ENCODE assay signal across 22 cellular contexts in the genomic region with DNA sequence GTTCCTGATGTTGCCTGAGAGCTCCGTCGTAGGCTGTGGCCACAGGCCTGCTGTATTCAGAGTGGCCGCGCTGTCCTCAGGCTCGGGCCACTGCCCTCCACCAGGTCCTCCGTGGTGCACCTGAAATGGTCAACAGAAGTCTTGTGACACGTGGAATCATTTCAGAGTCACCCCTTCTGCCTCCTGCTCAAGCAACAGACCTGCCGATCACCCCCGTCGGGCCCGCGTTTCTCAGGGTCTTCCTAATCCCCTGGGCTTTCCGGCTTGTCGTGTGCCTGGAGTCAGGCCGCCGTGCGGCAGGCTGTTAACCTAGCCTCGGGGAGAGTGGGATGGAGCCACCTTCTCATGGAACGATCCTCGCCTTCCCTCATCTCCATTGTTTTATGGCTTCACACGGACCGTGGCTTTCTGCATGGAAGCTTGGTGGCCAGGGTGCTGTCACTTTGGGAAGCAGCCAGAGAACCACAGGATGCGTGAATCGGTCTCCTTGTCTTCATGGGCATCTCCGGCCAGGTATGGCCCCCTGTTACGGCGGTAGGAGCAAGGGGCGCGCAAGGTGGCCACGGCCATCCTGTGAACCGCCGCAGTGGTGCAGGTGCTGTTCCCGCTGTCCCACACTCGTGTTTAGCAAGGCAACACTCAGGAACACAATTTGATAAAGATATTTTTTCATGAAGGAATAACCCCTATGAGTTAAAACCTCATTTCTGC. TPM values are rescaled to one million over a fixed set of nuclear protein-coding genes. Genes with fewer than 3 reads are reported as not detected.
A peak's percentile ranks its signal among the peaks of the same experiment; 100 is the strongest.
DNase-seq lines count a peak whose midpoint lies in the region; ATAC-seq, FAIRE-seq and TF ChIP-seq lines count a peak whose summit lies in the region.
"Had no signal": no experiment of that assay in that cellular context is flagged by ENCODE, and none has a peak within 500 bp of the region (broad histone marks: within the 10 kb centered on the region; RNA-seq: fewer than 3 reads in every experiment).

No MANE protein-coding gene starts in this region.

- no peak overlapping the region; the same call in 1 of the 2 replicates for H2BK5ac ChIP-seq in H1 (ENCODE audit: low read depth, low read length)
- H2BK5ac ChIP-seq in neuronal stem cell (ENCODE audit: low read length): peak overlapping the region; percentile 72

- 91% methylated on average over 34 of the region's 34 CpGs for whole genome bisulfite sequencing in right cardiac atrium
- WGBS in H1 (ENCODE audit: extremely low coverage in 1 of 2, insufficient coverage in 1 of 2, insufficient read length in 1 of 2, insufficient replicate concordance in 2 of 2, low coverage in 1 of 2, low lambda C conversion rate in 2 of 2, missing lambda C conversion rate in 1 of 2), 2 experiments: 87% methylated on average over 33 of the region's 34 CpGs; no CpG with 5 or more reads in 1 of the 2 experiments
- no CpG with 5 or more reads among the region's 34 CpGs for whole genome bisulfite sequencing in neuronal stem cell (ENCODE audit: extremely low coverage in 2 of 2, insufficient read length in 2 of 2, insufficient replicate concordance in 1 of 2), 2 donors

- H3K23me2 ChIP-seq in H1 (ENCODE audit: low read depth, low read length): no peaks in the 10 kb centered on the region

- H3K23ac ChIP-seq in H1 (ENCODE audit: insufficient read length) (no peak overlapping the region), neuronal stem cell (ENCODE audit: low read depth, low read length, poor library complexity) (peak overlapping the region; percentile 69)

- H3K4me2 ChIP-seq in GM23338: no peak overlapping the region
- no peak overlapping the region; a peak in 1 of 4 replicates for H3K4me2 ChIP-seq in H1 (ENCODE audit: insufficient read depth in 1 of 2, low read depth in 2 of 2, low read length in 2 of 2)
- H3K4me2 ChIP-seq in neuronal stem cell (ENCODE audit: insufficient read depth, low read length, poor library complexity, severe bottlenecking): no peak overlapping the region
- H3K4me2 ChIP-seq: A549 had no signal

- H3K4me1 ChIP-seq in right cardiac atrium (ENCODE audit: control insufficient read depth, insufficient read depth, low read length): no peaks in the 10 kb centered on the region
- no peaks in the 10 kb centered on the region for H3K4me1 ChIP-seq in GM23338 (ENCODE audit: insufficient read depth)
- peaks cover 0 to 9% (median 4%) of the 10 kb centered on the region in 4 experiments; a peak in 6 of 7 replicates for H3K4me1 ChIP-seq in H1 (replicated peaks in 1 of 4; ENCODE audit: control insufficient read depth in 3 of 4, insufficient read depth in 4 of 4, low read length in 3 of 4)
- H3K4me1 ChIP-seq in neuronal stem cell (ENCODE audit: control insufficient read depth in 2 of 2, insufficient read depth in 1 of 2, low read depth in 1 of 2, low read length in 2 of 2): peaks cover 0 to 9% of the 10 kb centered on the region in 2 donors
- H3K4me1 ChIP-seq: A549 had no signal

- H2BK120ac ChIP-seq in H1 (replicated peaks; ENCODE audit: low read depth, low read length): no peak overlapping the region
- no peak overlapping the region for H2BK120ac ChIP-seq in neuronal stem cell (ENCODE audit: low read depth, low read length)

- CTCF ChIA-PET in H1 (lab: Charles Lee; ENCODE audit: partially characterized antibody): interaction anchor here (0.8 to 1.4 kb wide), 3 partner anchors 38 to 105 kb away, joined by 3 read pairs; no protein-coding TSS in a partner anchor

- no peak overlapping the region for H3K18ac ChIP-seq in H1 (ENCODE audit: extremely low read depth, low read length)
- peak overlapping the region; percentile 61 for H3K18ac ChIP-seq in neuronal stem cell (ENCODE audit: low read length)

- H3K4me3 Mint-ChIP-seq in GM23338 (no peak overlapping the region), HFFc6 (no peak overlapping the region)
- H3K4me3 Mint-ChIP-seq: CD4-positive, alpha-beta T cell; IgD-negative memory B cell had no signal

- H4K91ac ChIP-seq in H1 (replicated peaks; ENCODE audit: insufficient read length, low read length) (peak overlapping the region; percentile 27), neuronal stem cell (ENCODE audit: low read depth, low read length, poor library complexity) (no peak overlapping the region)

- no peak overlapping the region for H3K4ac ChIP-seq in H1 (replicated peaks; ENCODE audit: insufficient read length, low read depth, low read length)
- no peak overlapping the region for H3K4ac ChIP-seq in neuronal stem cell (ENCODE audit: low read length)

- H2AK5ac ChIP-seq in H1 (ENCODE audit: low read depth, low read length): no peak overlapping the region
- H2AK5ac ChIP-seq in neuronal stem cell (ENCODE audit: low read depth, low read length): no peak overlapping the region

- H3K27ac ChIP-seq in right cardiac atrium (ENCODE audit: low read length): no peak overlapping the region
- no peak overlapping the region for H3K27ac ChIP-seq in GM23338 (ENCODE audit: low read depth)
- H3K27ac ChIP-seq in H1 (ENCODE audit: low read depth, low read length): no peak overlapping the region
- H3K27ac ChIP-seq in neuronal stem cell (replicated peaks; ENCODE audit: low read length): no peak overlapping the region
- H3K27ac ChIP-seq: 22Rv1, A549, C4-2B had no signal

- H2AFZ ChIP-seq in GM23338 (no peak overlapping the region), H1 (ENCODE audit: low read length) (no peak overlapping the region), neuronal stem cell (ENCODE audit: low read length) (no peak overlapping the region)

- no peaks in the 10 kb centered on the region for H3K9me2 ChIP-seq in GM23338 (ENCODE audit: insufficient read depth)

- H2BK12ac ChIP-seq in H1 (ENCODE audit: low read depth, low read length) (no peak overlapping the region), neuronal stem cell (ENCODE audit: low read length) (no peak overlapping the region)

- H3K79me2 ChIP-seq in GM23338 (replicated peaks; ENCODE audit: insufficient read depth): no peaks in the 10 kb centered on the region
- H3K79me2 ChIP-seq in H1 (ENCODE audit: control insufficient read depth in 1 of 2, insufficient read depth in 2 of 2, low read length in 2 of 2): no peaks in the 10 kb centered on the region

- TF ChIP-seq POLR2A in H1 (IDR thresholded peaks at IDR 0.05; ENCODE audit: control extremely low read depth in 1 of 2, low read depth in 2 of 2, low read length in 2 of 2): no peak

- TF ChIP-seq CTCF in GM23338 (conservative IDR thresholded peaks at IDR 0.05; ENCODE audit: low read depth in 2 of 2) (no peak), H1 (IDR thresholded peaks at IDR 0.05; ENCODE audit: control extremely low read depth in 1 of 3, insufficient read depth in 1 of 3, low read depth in 1 of 3, low read length in 3 of 3) (no peak), HFFc6 (IDR thresholded peaks at IDR 0.05) (no peak)

- H3K4me3 ChIP-seq in right cardiac atrium (ENCODE audit: low read length): no peak overlapping the region
- H3K4me3 ChIP-seq in GM23338: no peak overlapping the region
- no peak overlapping the region for H3K4me3 ChIP-seq in H1 (ENCODE audit: extremely low read depth in 1 of 4, insufficient read depth in 2 of 4, low read depth in 3 of 4, low read length in 4 of 4)
- no peak overlapping the region for H3K4me3 ChIP-seq in neuronal stem cell (ENCODE audit: low read length in 2 of 2)
- H3K4me3 ChIP-seq: A549 had no signal

- no peak overlapping the region for H2BK20ac ChIP-seq in H1 (ENCODE audit: low read length)

- H3K9ac ChIP-seq in H1 (replicated peaks in 1 of 4; ENCODE audit: extremely low read depth in 1 of 4, low read depth in 3 of 4, low read length in 3 of 4): no peak overlapping the region
- no peak overlapping the region for H3K9ac ChIP-seq in neuronal stem cell (ENCODE audit: low read depth, low read length, poor library complexity)

- ATAC-seq in Right ventricle myocardium inferior (no peak), right cardiac atrium (no peak), GM23338 (peak; percentile 10; the same call in 1 of the 3 replicates)
- ATAC-seq: A549, HepG2 had no signal

- H3K9me3 ChIP-seq in right cardiac atrium (ENCODE audit: control insufficient read depth, low read length) (no peaks in the 10 kb centered on the region), H1 (ENCODE audit: insufficient read depth in 2 of 2, low read depth in 1 of 2, low read length in 1 of 2) (no peaks in the 10 kb centered on the region), neuronal stem cell (replicated peaks in 1 of 2; ENCODE audit: control insufficient read depth in 2 of 2, insufficient read depth in 1 of 2, low read depth in 1 of 2, low read length in 2 of 2) (no peaks in the 10 kb centered on the region)
- H3K9me3 ChIP-seq: A549 had no signal

- peaks cover 12% of the 10 kb centered on the region for H3K4me1 Mint-ChIP-seq in GM23338
- H3K4me1 Mint-ChIP-seq in HFFc6 (ENCODE audit: low read depth): no peaks in the 10 kb centered on the region

- DNase-seq in Right ventricle myocardium inferior (ENCODE audit: missing footprints) (peak; percentile 30), right cardiac atrium (no peak), GM23338 (ENCODE audit: low spot score) (no peak), H1 (ENCODE audit: low read depth in 1 of 2, low spot score in 2 of 2) (no peak), neuronal stem cell (ENCODE audit: low spot score) (no peak), HFFc6 (no peak), islet precursor cell (no peak)
- DNase-seq: AML-193; CD4-positive, alpha-beta T cell; DMS153; DMS79; GDM1 had no signal

- H2BK15ac ChIP-seq in H1 (ENCODE audit: low read length) (no peak overlapping the region), neuronal stem cell (ENCODE audit: low read length) (peak overlapping the region; percentile 1)

- peaks cover 2% of the 10 kb centered on the region for H3K27me3 Mint-ChIP-seq in GM23338 (ENCODE audit: insufficient read depth, low read depth, poor library complexity)
- H3K27me3 Mint-ChIP-seq in HFFc6 (ENCODE audit: insufficient read depth): peaks cover 1% of the 10 kb centered on the region; the same call in 1 of the 2 replicates
- H3K27me3 Mint-ChIP-seq: CD4-positive, alpha-beta T cell; IgD-negative memory B cell had no signal

- no peak overlapping the region for H4K5ac ChIP-seq in H1 (ENCODE audit: insufficient read length, low read depth, low read length)

- no peak overlapping the region for H3K14ac ChIP-seq in H1 (ENCODE audit: insufficient read length)
- no peak overlapping the region for H3K14ac ChIP-seq in neuronal stem cell (ENCODE audit: low read length)

- intact Hi-C loops in Right ventricle myocardium inferior (cut with DNase I) (no loop called here), right cardiac atrium (cut with DNase I) (no loop called here)

- H3K27me3 ChIP-seq in right cardiac atrium (ENCODE audit: control insufficient read depth, insufficient read depth) (no peaks in the 10 kb centered on the region), GM23338 (ENCODE audit: insufficient read depth) (no peaks in the 10 kb centered on the region), H1 (replicated peaks in 1 of 4; ENCODE audit: control insufficient read depth in 3 of 4, extremely low read depth in 1 of 4, insufficient read depth in 3 of 4, low read length in 3 of 4) (no peaks in the 10 kb centered on the region), neuronal stem cell (ENCODE audit: control insufficient read depth in 3 of 3, insufficient read depth in 3 of 3, low read depth in 1 of 3, low read length in 3 of 3) (no peaks in the 10 kb centered on the region)

- no peak overlapping the region for H3K56ac ChIP-seq in H1 (replicated peaks; ENCODE audit: insufficient read length, low read depth, low read length)

- H3K27ac Mint-ChIP-seq in GM23338: no peak overlapping the region
- H3K27ac Mint-ChIP-seq in HFFc6: no peak overlapping the region
- H3K27ac Mint-ChIP-seq: CD4-positive, alpha-beta T cell; IgD-negative memory B cell had no signal

- H3K9me3 Mint-ChIP-seq in GM23338: no peaks in the 10 kb centered on the region
- H3K9me3 Mint-ChIP-seq in HFFc6: no peaks in the 10 kb centered on the region
- H3K9me3 Mint-ChIP-seq: CD4-positive, alpha-beta T cell; IgD-negative memory B cell had no signal

- POLR2A ChIA-PET in H1 (lab: Charles Lee; ENCODE audit: partially characterized antibody): interaction anchor here (1.0 to 1.5 kb wide), 2 partner anchors 14 to 29 kb away, joined by 4 to 5 read pairs; partner anchors contain the start of gene DHCR7

- FAIRE-seq in H1 (lab: Jason Lieb, UNC): no peak
- FAIRE-seq: A549, GM12892, GM18507, HepG2 had no signal

- no peak overlapping the region for H4K8ac ChIP-seq in H1 (ENCODE audit: extremely low read depth, insufficient read depth, low read length)
- no peak overlapping the region for H4K8ac ChIP-seq in neuronal stem cell (ENCODE audit: low read depth, low read length)

- H4K20me1 ChIP-seq in GM23338 (replicated peaks; ENCODE audit: insufficient read depth): no peaks in the 10 kb centered on the region
- H4K20me1 ChIP-seq in H1 (replicated peaks in 1 of 2; ENCODE audit: control insufficient read depth in 1 of 2, insufficient read depth in 2 of 2, low read length in 2 of 2): peaks cover 6 to 15% of the 10 kb centered on the region in 2 experiments

- no peak for TF ChIP-seq EP300 in H1 (IDR thresholded peaks at IDR 0.05; ENCODE audit: borderline replicate concordance in 1 of 2, low read depth in 2 of 2, low read length in 2 of 2)

- H3K79me1 ChIP-seq in H1 (ENCODE audit: low read depth, low read length): no peaks in the 10 kb centered on the region
- H3K79me1 ChIP-seq in neuronal stem cell (ENCODE audit: low read depth, low read length): no peaks in the 10 kb centered on the region

- TF ChIP-seq RAD21 in H1 (IDR thresholded peaks at IDR 0.05 in 1 of 2, conservative IDR thresholded peaks at IDR 0.05 in 1 of 2; ENCODE audit: low read depth in 2 of 2, low read length in 2 of 2): no peak

- H3K36me3 Mint-ChIP-seq in GM23338 (ENCODE audit: low read depth): peaks cover 53% of the 10 kb centered on the region
- peaks cover 32% of the 10 kb centered on the region for H3K36me3 Mint-ChIP-seq in HFFc6 (ENCODE audit: low read depth)

- H3K36me3 ChIP-seq in GM23338 (ENCODE audit: insufficient read depth) (peaks cover 5% of the 10 kb centered on the region), H1 (ENCODE audit: control insufficient read depth in 2 of 4, insufficient read depth in 4 of 4, low read length in 3 of 4) (peaks cover 3 to 22% (median 14%) of the 10 kb centered on the region in 4 experiments), neuronal stem cell (replicated peaks in 1 of 2; ENCODE audit: control insufficient read depth in 2 of 2, insufficient read depth in 2 of 2, low read length in 2 of 2) (peaks cover 15 to 92% of the 10 kb centered on the region in 2 donors)

- H3F3A ChIP-seq in GM23338 (replicated peaks; ENCODE audit: low read depth): no peaks in the 10 kb centered on the region

RNA-seq across cellular contexts. Expression of gene NADSYN1, which starts 24.1 kb away (rescaled TPM):
- 22.1 TPM for total RNA-seq in Right ventricle myocardium inferior
- 10 to 100 TPM; 23.0 to 28.2 (median 26.4) TPM for total RNA-seq in right cardiac atrium
- 21.5 TPM for polyA plus RNA-seq in right cardiac atrium
- 50.4 and 54.9 TPM in 2 replicates for total RNA-seq in GM23338 (2014; rRNA removed; shearing (Covaris generic))
- polyA plus RNA-seq in GM23338 (2016; fragmentation: Nextera tagmentation; extraction: Ambion mirVana): 32.5 and 35.6 TPM in 2 replicates
- 36.2 and 38.3 TPM in 2 replicates for total RNA-seq in H1 (2021; fragmentation: NEBNext Ultra II Directional; extraction: Animal tissue kit (Norgen Biotek cat#: 25700))
- polyA plus RNA-seq in H1 (2011; rRNA removed): 38.6 and 46.9 TPM in 2 replicates
- 47.2 TPM for polyA plus RNA-seq in H1 (2011; cell fraction: cytosol; rRNA removed)
- 123 TPM for polyA plus RNA-seq in H1 (2011; cell fraction: nucleus; rRNA removed)
- polyA plus RNA-seq in H1 (2012, experiment 1 of 2): 33.7 to 49.7 TPM (median 43.4 TPM) in 4 replicates
- polyA plus RNA-seq in H1 (2012, experiment 2 of 2): 35.4 TPM
- polyA plus RNA-seq in H1 (2013, experiment 1 of 2): 27.1 TPM
- 23.0 TPM for polyA plus RNA-seq in H1 (2013, experiment 2 of 2)
- 51.7 and 52.2 TPM in 2 replicates for polyA minus RNA-seq in H1 (2011; rRNA and poly(A)+ RNA removed)
- polyA minus RNA-seq in H1 (2011; cell fraction: cytosol; rRNA and poly(A)+ RNA removed): 20.0 TPM
- 49.1 TPM for polyA minus RNA-seq in H1 (2011; cell fraction: nucleus; rRNA and poly(A)+ RNA removed)
- 16.3 TPM for polyA plus RNA-seq in neuronal stem cell (2013, experiment 1 of 2)
- polyA plus RNA-seq in neuronal stem cell (2013, experiment 2 of 2): 16.8 TPM
- 10 to 100 TPM; 39.3 to 48.0 (median 46.7) TPM for total RNA-seq in HFFc6 (2021; fragmentation: NEBNext Ultra II Directional; extraction: Animal tissue kit (Norgen Biotek cat#: 25700))

RNA-seq across cellular contexts. Expression of gene DHCR7, which starts 28.9 kb away (rescaled TPM):
- 46.3 TPM for total RNA-seq in Right ventricle myocardium inferior
- 10 to 100 TPM; 52.7 to 73.5 (median 60.9) TPM for total RNA-seq in right cardiac atrium
- polyA plus RNA-seq in right cardiac atrium: 28.7 TPM
- 166 and 175 TPM in 2 replicates for total RNA-seq in GM23338 (2014; rRNA removed; shearing (Covaris generic))
- polyA plus RNA-seq in GM23338 (2016; fragmentation: Nextera tagmentation; extraction: Ambion mirVana): 84.0 and 91.3 TPM in 2 replicates
- total RNA-seq in H1 (2021; fragmentation: NEBNext Ultra II Directional; extraction: Animal tissue kit (Norgen Biotek cat#: 25700)): 144 and 148 TPM in 2 replicates
- polyA plus RNA-seq in H1 (2011; rRNA removed): 157 and 196 TPM in 2 replicates
- polyA plus RNA-seq in H1 (2011; cell fraction: cytosol; rRNA removed): 108 TPM
- 185 TPM for polyA plus RNA-seq in H1 (2011; cell fraction: nucleus; rRNA removed)
- polyA plus RNA-seq in H1 (2012, experiment 1 of 2): 120 to 136 TPM (median 129 TPM) in 4 replicates
- polyA plus RNA-seq in H1 (2012, experiment 2 of 2): 170 TPM
- 351 TPM for polyA plus RNA-seq in H1 (2013, experiment 1 of 2)
- polyA plus RNA-seq in H1 (2013, experiment 2 of 2): 348 TPM
- 125 and 139 TPM in 2 replicates for polyA minus RNA-seq in H1 (2011; rRNA and poly(A)+ RNA removed)
- polyA minus RNA-seq in H1 (2011; cell fraction: cytosol; rRNA and poly(A)+ RNA removed): 116 TPM
- polyA minus RNA-seq in H1 (2011; cell fraction: nucleus; rRNA and poly(A)+ RNA removed): 56.5 TPM
- 138 TPM for polyA plus RNA-seq in neuronal stem cell (2013, experiment 1 of 2)
- polyA plus RNA-seq in neuronal stem cell (2013, experiment 2 of 2): 140 TPM
- 10 to 100 TPM; 44.6 to 55.9 (median 48.9) TPM for total RNA-seq in HFFc6 (2021; fragmentation: NEBNext Ultra II Directional; extraction: Animal tissue kit (Norgen Biotek cat#: 25700))

RNA-seq across cellular contexts. Expression of gene KRTAP5-7, which starts 50.0 kb away (rescaled TPM):
- total RNA-seq in Right ventricle myocardium inferior (not detected), right cardiac atrium (not detected)
- polyA plus RNA-seq in right cardiac atrium (not detected), GM23338 (2016; fragmentation: Nextera tagmentation; extraction: Ambion mirVana) (not detected in 2 replicates), H1 (2011; rRNA removed) (not detected in 2 replicates)
- not detected in 2 replicates for total RNA-seq in GM23338 (2014; rRNA removed; shearing (Covaris generic))
- not detected in 2 replicates for total RNA-seq in H1 (2021; fragmentation: NEBNext Ultra II Directional; extraction: Animal tissue kit (Norgen Biotek cat#: 25700))
- not detected for polyA plus RNA-seq in H1 (2011; cell fraction: cytosol; rRNA removed)
- 0.16 TPM for polyA plus RNA-seq in H1 (2011; cell fraction: nucleus; rRNA removed)
- polyA plus RNA-seq in H1 (2012, experiment 1 of 2): not detected in 4 replicates
- not detected for polyA plus RNA-seq in H1 (2012, experiment 2 of 2)
- not detected for polyA plus RNA-seq in H1 (2013, experiment 1 of 2)
- not detected for polyA plus RNA-seq in H1 (2013, experiment 2 of 2)
- polyA minus RNA-seq in H1 (2011; rRNA and poly(A)+ RNA removed): 0.13 TPM in 1 of 2 replicates, not detected in the other
- polyA minus RNA-seq in H1 (2011; cell fraction: cytosol; rRNA and poly(A)+ RNA removed): not detected
- not detected for polyA minus RNA-seq in H1 (2011; cell fraction: nucleus; rRNA and poly(A)+ RNA removed)
- polyA plus RNA-seq in neuronal stem cell (2013, experiment 1 of 2): 0.03 TPM
- polyA plus RNA-seq in neuronal stem cell (2013, experiment 2 of 2): not detected
- total RNA-seq in HFFc6 (2021; fragmentation: NEBNext Ultra II Directional; extraction: Animal tissue kit (Norgen Biotek cat#: 25700)): not detected
- total RNA-seq: CD4-positive, alpha-beta T cell; Daoy; H4; HepG2 had no signal
- polyA plus RNA-seq: A549, BJ, IgD-negative memory B cell had no signal
